In the genomic region with DNA sequence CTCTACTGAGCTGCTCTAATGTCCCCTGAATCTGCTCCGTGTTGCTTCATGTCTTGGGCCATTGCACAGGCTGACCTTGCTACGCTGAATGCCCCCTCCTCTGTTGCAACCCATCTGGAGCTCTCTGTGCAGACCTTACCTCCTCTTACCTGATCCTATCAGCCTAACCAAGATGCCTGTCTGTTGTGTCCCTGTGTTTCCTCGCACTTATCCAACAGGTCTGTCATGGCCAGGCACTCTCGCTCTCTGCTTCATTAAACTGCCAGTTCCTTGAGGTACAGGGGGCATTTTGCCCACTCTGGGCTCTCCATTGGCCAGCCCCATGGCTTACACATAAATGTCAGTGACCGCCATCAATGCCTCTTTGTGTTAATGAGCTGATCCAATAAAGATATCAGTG, we compare ENCODE assay signal across 8 cellular contexts.
"Had no signal": no experiment of that assay in that cellular context is flagged by ENCODE, and none has a peak within 500 bp of the region (broad histone marks: within the 10 kb centered on the region; RNA-seq: fewer than 3 reads in every experiment).

No MANE protein-coding gene starts in this region.

- FAIRE-seq: H54, HepG2 had no signal

- H3K27me3 Mint-ChIP-seq: IgD-negative memory B cell had no signal

- H3K27ac Mint-ChIP-seq: H9, IgD-negative memory B cell had no signal

- ATAC-seq: HepG2 had no signal

- H3K27ac ChIP-seq: HL-60 had no signal

- H3K36me3 Mint-ChIP-seq: IgD-negative memory B cell had no signal

- DNase-seq: GOT3, H9, HCEC 1CT, KG1 had no signal

- H3K4me3 Mint-ChIP-seq: H9, IgD-negative memory B cell had no signal

- H3K4me1 Mint-ChIP-seq: IgD-negative memory B cell had no signal
